ENCODE assay signal across 9 cellular contexts in genomic region chr13:112969692-112970338, GRCh38.
A peak's percentile ranks its signal among the peaks of the same experiment; 100 is the strongest.
DNase-seq lines count a peak whose midpoint lies in the region; ATAC-seq and TF ChIP-seq lines count a peak whose summit lies in the region.
"Had no signal": no experiment of that assay in that cellular context is flagged by ENCODE, and none has a peak within 500 bp of the region (broad histone marks: within the 10 kb centered on the region; RNA-seq: fewer than 3 reads in every experiment).

No MANE protein-coding gene starts in this region.

- H3K4me1 Mint-ChIP-seq in stimulated activated effector memory CD8-positive, alpha-beta T cell treated with anti-CD3 and anti-CD28 coated beads, Interleukin-12 subunit alpha, Interleukin-12 subunit beta, amount 100 ng/mL, for 72 hours = peaks cover 26% of the 10 kb centered on the region

- POLR2A ChIA-PET in RWPE1 (lab: Yijun Ruan, JAX; ENCODE audit: low non-redundant PET) = interaction anchor here (0.6 kb wide), 1 partner anchor 382 kb away, joined by 3 read pairs; no protein-coding TSS in a partner anchor

- H3K4me3 ChIP-seq in SU-DHL-6 (ENCODE audit: insufficient read depth, low read length, poor library complexity, severe bottlenecking) = peak overlapping the region; percentile 58
- H3K4me3 ChIP-seq in iPS-18a (ENCODE audit: low read length) = peak overlapping the region; percentile 63

- peak in 2 of 3 experiments; percentile 61 to 70 for DNase-seq in NCI-H1417 (lab: John Stamatoyannopoulos, UW)
- DNase-seq in NCI-H1417 treated with DMSO at 0.1 percent for 48 hours (lab: John Stamatoyannopoulos, UW) = no peak
- no peak for DNase-seq in stimulated activated effector memory CD8-positive, alpha-beta T cell treated with anti-CD3 and anti-CD28 coated beads, Interleukin-12 subunit alpha, Interleukin-12 subunit beta, amount 100 ng/mL, for 72 hours (ENCODE audit: low spot score in 2 of 2)
- no peak for DNase-seq in NOMO-1 treated with dmso at 0.1 percent for 144 hours (lab: John Stamatoyannopoulos, UW; ENCODE audit: unreplicated experiment)
- DNase-seq in RWPE1 (ENCODE audit: low spot score) = no peak
- no peak for DNase-seq in SKM-1 treated with dmso at 0.1 percent for 144 hours (lab: John Stamatoyannopoulos, UW; ENCODE audit: unreplicated experiment)
- DNase-seq: GOT3 had no signal

- H3K27me3 ChIP-seq in SU-DHL-6 (ENCODE audit: low read length) (no peaks in the 10 kb centered on the region), iPS-18a (ENCODE audit: control insufficient read depth, insufficient read depth, low read length) (peaks cover 20% of the 10 kb centered on the region)

- H3K9me2 ChIP-seq in SU-DHL-6 (replicated peaks; ENCODE audit: insufficient read depth, low read length) = no peaks in the 10 kb centered on the region

- CTCF ChIA-PET in RWPE1 (lab: Yijun Ruan, JAX) = interaction anchor here (0.6 to 1.2 kb wide), 2 partner anchors 12 to 27 kb away, joined by 4 read pairs; no protein-coding TSS in a partner anchor

- H3K9me3 Mint-ChIP-seq in stimulated activated effector memory CD8-positive, alpha-beta T cell treated with anti-CD3 and anti-CD28 coated beads, Interleukin-12 subunit alpha, Interleukin-12 subunit beta, amount 100 ng/mL, for 72 hours = peaks cover 3% of the 10 kb centered on the region

- peak overlapping the region; percentile 76 for H2AFZ ChIP-seq in SU-DHL-6 (ENCODE audit: low read depth, low read length, severe bottlenecking)

- H3K36me3 ChIP-seq in SU-DHL-6 (ENCODE audit: low read length) = no peaks in the 10 kb centered on the region
- H3K36me3 ChIP-seq in iPS-18a (ENCODE audit: control insufficient read depth, low read depth, low read length) = no peaks in the 10 kb centered on the region

- no peak for ATAC-seq in stimulated activated effector memory CD8-positive, alpha-beta T cell treated with anti-CD3 and anti-CD28 coated beads, Interleukin-12 subunit alpha, Interleukin-12 subunit beta, amount 100 ng/mL, for 72 hours

- H3K4me2 ChIP-seq in SU-DHL-6 (ENCODE audit: low read depth, low read length, poor library complexity, severe bottlenecking) = peak overlapping the region; percentile 65

- H3K27ac ChIP-seq in SU-DHL-6 (ENCODE audit: low read depth, low read length) = no peak overlapping the region
- no peak overlapping the region for H3K27ac ChIP-seq in iPS-18a (ENCODE audit: low read length)
- H3K27ac ChIP-seq in RWPE1 = no peak overlapping the region

- peak overlapping the region; percentile 78 for H3K4me3 Mint-ChIP-seq in stimulated activated effector memory CD8-positive, alpha-beta T cell treated with anti-CD3 and anti-CD28 coated beads, Interleukin-12 subunit alpha, Interleukin-12 subunit beta, amount 100 ng/mL, for 72 hours

- H3F3A ChIP-seq in SU-DHL-6 (ENCODE audit: insufficient read depth) = no peaks in the 10 kb centered on the region

- H3K9ac ChIP-seq in SU-DHL-6 (ENCODE audit: low read length) = peak overlapping the region; percentile 53
- H3K9ac ChIP-seq in iPS-18a (ENCODE audit: low read length) = no peak overlapping the region

- H3K27ac Mint-ChIP-seq in stimulated activated effector memory CD8-positive, alpha-beta T cell treated with anti-CD3 and anti-CD28 coated beads, Interleukin-12 subunit alpha, Interleukin-12 subunit beta, amount 100 ng/mL, for 72 hours = peak overlapping the region; percentile 52

- peaks cover 5% of the 10 kb centered on the region for H3K4me1 ChIP-seq in iPS-18a (ENCODE audit: control insufficient read depth, low read depth, low read length)

- no peak for TF ChIP-seq CTCF in SU-DHL-6 (IDR thresholded peaks at IDR 0.05; ENCODE audit: insufficient read depth, low read length, poor library complexity, severe bottlenecking)
- TF ChIP-seq CTCF in RWPE1 (conservative IDR thresholded peaks at IDR 0.05; ENCODE audit: low read depth) = no peak

- peaks cover 5% of the 10 kb centered on the region for H3K36me3 Mint-ChIP-seq in stimulated activated effector memory CD8-positive, alpha-beta T cell treated with anti-CD3 and anti-CD28 coated beads, Interleukin-12 subunit alpha, Interleukin-12 subunit beta, amount 100 ng/mL, for 72 hours

- H3K9me3 ChIP-seq in SU-DHL-6 (ENCODE audit: insufficient read depth, low read length) = no peaks in the 10 kb centered on the region
- no peaks in the 10 kb centered on the region for H3K9me3 ChIP-seq in iPS-18a (ENCODE audit: control insufficient read depth, low read depth, low read length)

- no peaks in the 10 kb centered on the region for H3K79me2 ChIP-seq in SU-DHL-6 (ENCODE audit: insufficient read depth, low read length)

- no peaks in the 10 kb centered on the region; the same call in 1 of the 2 replicates for H4K20me1 ChIP-seq in SU-DHL-6 (ENCODE audit: low read depth, low read length)

Comparison
In these comparisons a context has a peak if more than half of its experiments do, and no peak if none do; other contexts are left out.
1. DNase-seq: peak in NCI-H1417 (2 of 3); none in NCI-H1417 treated with DMSO at 0.1 percent for 48 hours (single experiment), stimulated activated effector memory CD8-positive, alpha-beta T cell treated with anti-CD3 and anti-CD28 coated beads, Interleukin-12 subunit alpha, Interleukin-12 subunit beta, amount 100 ng/mL, for 72 hours (0 of 2), NOMO-1 treated with dmso at 0.1 percent for 144 hours (single experiment), RWPE1 (single experiment) and SKM-1 treated with dmso at 0.1 percent for 144 hours (single experiment).